In genomic region chr2:120439637-120440384, GRCh38 we compare ENCODE assay signal across 17 cellular contexts.
"Had no signal": no experiment of that assay in that cellular context is flagged by ENCODE, and none has a peak within 500 bp of the region (broad histone marks: within the 10 kb centered on the region; RNA-seq: fewer than 3 reads in every experiment).

No MANE protein-coding gene starts in this region.

- FAIRE-seq: astrocyte, colon had no signal

- H3K4me3 ChIP-seq: cardiac muscle cell, esophagus squamous epithelium, spleen, upper lobe of left lung had no signal

- H3K27ac ChIP-seq: cardiac muscle cell, esophagus squamous epithelium, spleen, upper lobe of left lung had no signal

- ATAC-seq: right cardiac atrium, T-helper 17 cell, WTC11 had no signal

- H3K9me3 ChIP-seq: esophagus squamous epithelium, spleen, upper lobe of left lung had no signal

- H3K36me3 ChIP-seq: cardiac muscle cell, esophagus squamous epithelium, spleen, upper lobe of left lung had no signal

- DNase-seq: activated CD4-positive, alpha-beta T cell treated with anti-CD3 and anti-CD28 coated beads, Interleukin-2, amount 10 ng/mL, durations not matched to agents 24 days and 14 days; activated naive CD4-positive, alpha-beta T cell treated with anti-CD3 and anti-CD28 coated beads for 36 hours; esophagus squamous epithelium; foreskin fibroblast; glutamatergic neuron; immature natural killer cell; mesenchymal stem cell; right cardiac atrium; stimulated activated CD4-positive, alpha-beta T cell treated with anti-CD3 and anti-CD28 coated beads, Interleukin-1b, Interleukin-23, amount 100 ng/mL, for 48 hours; stimulated activated naive CD4-positive, alpha-beta T cell treated with Interleukin-2 at 50 U/mL for 16 hours; T-helper 17 cell; upper lobe of left lung had no signal
